16 cellular contexts compared by ENCODE assay signal in genomic region chr2:38466849-38467767, GRCh38.
DNase-seq lines count a peak whose midpoint lies in the region; ATAC-seq, FAIRE-seq and TF ChIP-seq lines count a peak whose summit lies in the region.
"Had no signal": no experiment of that assay in that cellular context is flagged by ENCODE, and none has a peak within 500 bp of the region (broad histone marks: within the 10 kb centered on the region; RNA-seq: fewer than 3 reads in every experiment).

No MANE protein-coding gene starts in this region.

- H3K27ac Mint-ChIP-seq in chondrocyte (ENCODE audit: unreplicated experiment) = no peak overlapping the region
- H3K27ac Mint-ChIP-seq in activated naive CD4-positive, alpha-beta T cell treated with anti-CD3 and anti-CD28 coated beads, Interleukin-2, amount 10 ng/mL, durations not matched to agents 7 days and 5 days = no peak overlapping the region
- H3K27ac Mint-ChIP-seq: effector memory CD8-positive, alpha-beta T cell; naive thymus-derived CD8-positive, alpha-beta T cell; stimulated activated effector memory CD8-positive, alpha-beta T cell treated with anti-CD3 and anti-CD28 coated beads, Interleukin-12 subunit alpha, Interleukin-12 subunit beta, amount 100 ng/mL, for 72 hours had no signal

- TF ChIP-seq RAD21 in HepG2 (CRISPR knock-in tag; IDR thresholded peaks at IDR 0.05) = no peak

- no peak for ATAC-seq in HepG2
- ATAC-seq: effector memory CD8-positive, alpha-beta T cell; left colon; naive thymus-derived CD8-positive, alpha-beta T cell; stimulated activated effector memory CD8-positive, alpha-beta T cell treated with anti-CD3 and anti-CD28 coated beads, Interleukin-12 subunit alpha, Interleukin-12 subunit beta, amount 100 ng/mL, for 72 hours had no signal

- BruUV-seq in HepG2 (replicated peaks; lab: Mats Ljungman, UMichigan) = no TSS peak

- TF ChIP-seq CTCF in chondrocyte (IDR thresholded peaks at IDR 0.05) (peak; percentile 48), HepG2 (CRISPR knock-in tag; IDR thresholded peaks at IDR 0.05) (0 out of 2 replicates have a peak, but pooled peaks have one; percentile 11), suprapubic skin (IDR thresholded peaks at IDR 0.05) (no peak)

- peaks cover 35% of the 10 kb centered on the region for H3K4me1 Mint-ChIP-seq in chondrocyte (ENCODE audit: low read depth)
- H3K4me1 Mint-ChIP-seq in activated naive CD4-positive, alpha-beta T cell treated with anti-CD3 and anti-CD28 coated beads, Interleukin-2, amount 10 ng/mL, durations not matched to agents 7 days and 5 days = no peaks in the 10 kb centered on the region

- CTCF ChIA-PET in HepG2 (lab: Yijun Ruan, JAX; ENCODE audit: low intra/inter-chr PET ratio, low total read pairs) = interaction anchor here (2.2 kb wide), 1 partner anchor 151 kb away, joined by 18 read pairs; no protein-coding TSS in a partner anchor
- CTCF ChIA-PET in activated naive CD4-positive, alpha-beta T cell treated with anti-CD3 and anti-CD28 coated beads, Interleukin-2, amount 10 ng/mL, durations not matched to agents 7 days and 5 days (lab: Charles Lee) = interaction anchor here (0.6 to 2.6 kb wide), 4 partner anchors 14 to 151 kb away, joined by 3 to 24 read pairs (median 4); no protein-coding TSS in a partner anchor

- no peak overlapping the region for H2AFZ ChIP-seq in HepG2 (ENCODE audit: low read length)

- H3K4me3 Mint-ChIP-seq in chondrocyte (ENCODE audit: unreplicated experiment) = no peak overlapping the region
- no peak overlapping the region for H3K4me3 Mint-ChIP-seq in activated naive CD4-positive, alpha-beta T cell treated with anti-CD3 and anti-CD28 coated beads, Interleukin-2, amount 10 ng/mL, durations not matched to agents 7 days and 5 days
- H3K4me3 Mint-ChIP-seq: effector memory CD8-positive, alpha-beta T cell; naive thymus-derived CD8-positive, alpha-beta T cell; stimulated activated effector memory CD8-positive, alpha-beta T cell treated with anti-CD3 and anti-CD28 coated beads, Interleukin-12 subunit alpha, Interleukin-12 subunit beta, amount 100 ng/mL, for 72 hours had no signal

- H3K27me3 Mint-ChIP-seq in chondrocyte (ENCODE audit: low read depth) = peaks cover 5% of the 10 kb centered on the region
- peaks cover 22% of the 10 kb centered on the region for H3K27me3 Mint-ChIP-seq in activated naive CD4-positive, alpha-beta T cell treated with anti-CD3 and anti-CD28 coated beads, Interleukin-2, amount 10 ng/mL, durations not matched to agents 7 days and 5 days

- intact Hi-C loops in HepG2 (cut with micrococcal nuclease; ENCODE audit: unreplicated experiment) = loop anchor here (5.0 kb wide), 1 partner anchor 90 kb away; the partner anchor contains the start of gene ATL2

- H3K79me2 ChIP-seq in HepG2 (ENCODE audit: insufficient read depth, low read length) = no peaks in the 10 kb centered on the region

- H3K9me3 ChIP-seq in HepG2 (ENCODE audit: low read length) = no peaks in the 10 kb centered on the region
- no peaks in the 10 kb centered on the region for H3K9me3 ChIP-seq in suprapubic skin

- H3K4me3 ChIP-seq in HepG2 (replicated peaks in 1 of 3; ENCODE audit: insufficient read depth in 1 of 3, low read depth in 2 of 3, low read length in 3 of 3) = no peak overlapping the region
- H3K4me3 ChIP-seq in suprapubic skin = no peak overlapping the region
- H3K4me3 ChIP-seq: SJSA1 had no signal

- H3K27me3 ChIP-seq in HepG2 (ENCODE audit: control insufficient read depth in 1 of 2, insufficient read depth in 2 of 2, low read length in 2 of 2) (peaks cover 0 to 3% of the 10 kb centered on the region in 2 experiments; a peak in 4 of 5 replicates), suprapubic skin (no peaks in the 10 kb centered on the region)

- POLR2A ChIA-PET in HepG2 (lab: Yijun Ruan, JAX) = interaction anchor here (1.1 kb wide), 1 partner anchor 91 kb away, joined by 3 read pairs; no protein-coding TSS in a partner anchor

- H3K9ac ChIP-seq in HepG2 (ENCODE audit: insufficient read depth, low read depth, low read length) = no peak overlapping the region

- TF ChIP-seq POLR2A in HepG2 (IDR thresholded peaks at IDR 0.05; ENCODE audit: insufficient read depth in 1 of 2, low read depth in 2 of 2, low read length in 2 of 2) (no peak), suprapubic skin (IDR thresholded peaks at IDR 0.05) (no peak)

- H3K36me3 Mint-ChIP-seq in chondrocyte (ENCODE audit: low read depth) = no peaks in the 10 kb centered on the region
- H3K36me3 Mint-ChIP-seq in activated naive CD4-positive, alpha-beta T cell treated with anti-CD3 and anti-CD28 coated beads, Interleukin-2, amount 10 ng/mL, durations not matched to agents 7 days and 5 days = no peaks in the 10 kb centered on the region
- H3K36me3 Mint-ChIP-seq: naive thymus-derived CD8-positive, alpha-beta T cell; stimulated activated effector memory CD8-positive, alpha-beta T cell treated with anti-CD3 and anti-CD28 coated beads, Interleukin-12 subunit alpha, Interleukin-12 subunit beta, amount 100 ng/mL, for 72 hours had no signal

- H3K9me3 Mint-ChIP-seq in chondrocyte (ENCODE audit: low read depth) = no peaks in the 10 kb centered on the region
- H3K9me3 Mint-ChIP-seq in activated naive CD4-positive, alpha-beta T cell treated with anti-CD3 and anti-CD28 coated beads, Interleukin-2, amount 10 ng/mL, durations not matched to agents 7 days and 5 days = no peaks in the 10 kb centered on the region
- H3K9me3 Mint-ChIP-seq: effector memory CD8-positive, alpha-beta T cell; naive thymus-derived CD8-positive, alpha-beta T cell; stimulated activated effector memory CD8-positive, alpha-beta T cell treated with anti-CD3 and anti-CD28 coated beads, Interleukin-12 subunit alpha, Interleukin-12 subunit beta, amount 100 ng/mL, for 72 hours had no signal

- no peaks in the 10 kb centered on the region for H3K36me3 ChIP-seq in HepG2 (replicated peaks in 1 of 2; ENCODE audit: control insufficient read depth in 1 of 2, insufficient read depth in 2 of 2, low read length in 2 of 2)
- no peaks in the 10 kb centered on the region for H3K36me3 ChIP-seq in suprapubic skin
- H3K36me3 ChIP-seq: SJSA1 had no signal

- no peaks in the 10 kb centered on the region for H4K20me1 ChIP-seq in HepG2 (ENCODE audit: insufficient read depth, low read length)

- no peak overlapping the region for H3K4me2 ChIP-seq in HepG2 (ENCODE audit: low read depth, low read length)

- H3K27ac ChIP-seq in HepG2 (ENCODE audit: extremely low read length, insufficient read depth, low read length) (no peak overlapping the region), suprapubic skin (no peak overlapping the region)
- H3K27ac ChIP-seq: SJSA1 had no signal

- H3K4me1 ChIP-seq in HepG2 (ENCODE audit: insufficient read depth, low read length) (peaks cover 49% of the 10 kb centered on the region), suprapubic skin (peaks cover 17% of the 10 kb centered on the region)
- H3K4me1 ChIP-seq: SJSA1 had no signal

- in situ Hi-C loops in HepG2 (cut with HindIII; ENCODE audit: extremely low pct_ligation_motif_present, low pct_unique_long_range_greater_than_20kb) = no loop called here

- FAIRE-seq in HepG2 (lab: Jason Lieb, UNC) = no peak
- FAIRE-seq: GM18507 had no signal

- WGBS in HepG2 (ENCODE audit: low lambda C conversion rate) = 32% methylated on average over 11 of the region's 11 CpGs
- WGBS in suprapubic skin = 65% methylated on average over 11 of the region's 11 CpGs

- DNase-seq in NCI-H2227 treated with DMSO at 0.1 percent for 48 hours (lab: John Stamatoyannopoulos, UW) (peak; percentile 42), chondrocyte (ENCODE audit: low spot score) (no peak), HepG2 (ENCODE audit: low spot score) (no peak), suprapubic skin (ENCODE audit: low spot score in 2 of 2) (no peak), NAMALWA (ENCODE audit: low spot score) (no peak), activated gamma-delta T cell (lab: John Stamatoyannopoulos, UW) (no peak), DMS53 (lab: John Stamatoyannopoulos, UW) (no peak)
- no peak for DNase-seq in activated naive CD4-positive, alpha-beta T cell treated with anti-CD3 and anti-CD28 coated beads, Interleukin-2, amount 10 ng/mL, durations not matched to agents 7 days and 5 days
- DNase-seq: effector memory CD8-positive, alpha-beta T cell; MV-4-11; naive thymus-derived CD8-positive, alpha-beta T cell; NCI-H226 had no signal

- TF ChIP-seq EP300 in HepG2 (IDR thresholded peaks at IDR 0.05; ENCODE audit: low read depth in 2 of 2, low read length in 2 of 2) (no peak), HepG2 (CRISPR knock-in tag; IDR thresholded peaks at IDR 0.05; ENCODE audit: borderline replicate concordance) (no peak), suprapubic skin (IDR thresholded peaks at IDR 0.05) (peak; percentile 73)

TF ChIP-seq in HepG2, 621 proteins besides CTCF, POLR2A, EP300 and RAD21:
- TF ChIP-seq ZNF724P (CRISPR knock-in tag; IDR thresholded peaks at IDR 0.05; ENCODE audit: borderline replicate concordance) (no peak), HNRNPL (IDR thresholded peaks at IDR 0.05; ENCODE audit: low read depth, low read length) (0 out of 2 replicates have a peak, but pooled peaks have one; percentile 65)

Comparison
In these comparisons a context has a peak if more than half of its experiments do, and no peak if none do; other contexts are left out.
1. CTCF ChIP-seq: peak in chondrocyte (single experiment) and HepG2 (single experiment); none in suprapubic skin (0 of 2).